Comparison of ENCODE assay signal across 1 cellular context in genomic region chr9:4662108-4662988, GRCh38.
TF ChIP-seq lines count a peak whose summit lies in the region.

Gene PLPP6 (plus strand): TSS chr9:4662294. CDS start chr9:4662376, 82 bp downstream.

TF ChIP-seq in K562, 482 proteins besides CTCF, POLR2A, EP300 and RAD21 (continued from another document and continues in another):
- TF ChIP-seq CHD7 (IDR thresholded peaks at IDR 0.05; ENCODE audit: low read depth, low read length) = no peak
- no peak for TF ChIP-seq ZBED1 (IDR thresholded peaks at IDR 0.05)
- TF ChIP-seq TAL1 (IDR thresholded peaks at IDR 0.05) = no peak
- no peak for TF ChIP-seq FOXA3 (CRISPR knock-in tag; conservative IDR thresholded peaks at IDR 0.05 in 1 of 2, IDR thresholded peaks at IDR 0.05 in 1 of 2)
- TF ChIP-seq OTX1 (CRISPR knock-in tag; IDR thresholded peaks at IDR 0.05) = 0 out of 2 replicates have a peak, but pooled peaks have one; percentile 37
- peak; percentile 70 for TF ChIP-seq GATAD2B (IDR thresholded peaks at IDR 0.05; ENCODE audit: borderline replicate concordance)
- no peak for TF ChIP-seq NFXL1 (CRISPR knock-in tag; IDR thresholded peaks at IDR 0.05)
- TF ChIP-seq SMARCE1 (IDR thresholded peaks at IDR 0.05) = no peak
- TF ChIP-seq HEY1 (CRISPR knock-in tag; IDR thresholded peaks at IDR 0.05; ENCODE audit: borderline replicate concordance) = no peak
- no peak for TF ChIP-seq KAT8 (IDR thresholded peaks at IDR 0.05; ENCODE audit: low read depth)
- no peak for TF ChIP-seq CHD2 (IDR thresholded peaks at IDR 0.05; ENCODE audit: low read depth, low read length)
- TF ChIP-seq HDGF (IDR thresholded peaks at IDR 0.05) = no peak
- no peak for TF ChIP-seq MYNN (IDR thresholded peaks at IDR 0.05)
- no peak for TF ChIP-seq MYNN (CRISPR knock-in tag; IDR thresholded peaks at IDR 0.05)
- no peak for TF ChIP-seq KLF16 (IDR thresholded peaks at IDR 0.05)
- TF ChIP-seq, protein P1, sequence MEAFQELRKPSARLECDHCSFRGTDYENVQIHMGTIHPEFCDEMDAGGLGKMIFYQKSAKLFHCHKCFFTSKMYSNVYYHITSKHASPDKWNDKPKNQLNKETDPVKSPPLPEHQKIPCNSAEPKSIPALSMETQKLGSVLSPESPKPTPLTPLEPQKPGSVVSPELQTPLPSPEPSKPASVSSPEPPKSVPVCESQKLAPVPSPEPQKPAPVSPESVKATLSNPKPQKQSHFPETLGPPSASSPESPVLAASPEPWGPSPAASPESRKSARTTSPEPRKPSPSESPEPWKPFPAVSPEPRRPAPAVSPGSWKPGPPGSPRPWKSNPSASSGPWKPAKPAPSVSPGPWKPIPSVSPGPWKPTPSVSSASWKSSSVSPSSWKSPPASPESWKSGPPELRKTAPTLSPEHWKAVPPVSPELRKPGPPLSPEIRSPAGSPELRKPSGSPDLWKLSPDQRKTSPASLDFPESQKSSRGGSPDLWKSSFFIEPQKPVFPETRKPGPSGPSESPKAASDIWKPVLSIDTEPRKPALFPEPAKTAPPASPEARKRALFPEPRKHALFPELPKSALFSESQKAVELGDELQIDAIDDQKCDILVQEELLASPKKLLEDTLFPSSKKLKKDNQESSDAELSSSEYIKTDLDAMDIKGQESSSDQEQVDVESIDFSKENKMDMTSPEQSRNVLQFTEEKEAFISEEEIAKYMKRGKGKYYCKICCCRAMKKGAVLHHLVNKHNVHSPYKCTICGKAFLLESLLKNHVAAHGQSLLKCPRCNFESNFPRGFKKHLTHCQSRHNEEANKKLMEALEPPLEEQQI (IDR thresholded peaks at IDR 0.05) = no peak
- TF ChIP-seq ILK (tag; IDR thresholded peaks at IDR 0.05; ENCODE audit: borderline replicate concordance, low read depth) = no peak
- TF ChIP-seq GATA2 (CRISPR knock-in tag; IDR thresholded peaks at IDR 0.05) = no peak
- TF ChIP-seq STAT6 (CRISPR knock-in tag; IDR thresholded peaks at IDR 0.05) = no peak
- TF ChIP-seq VEZF1 (CRISPR knock-in tag; IDR thresholded peaks at IDR 0.05) = peak; percentile 16; the same call in 1 of the 2 replicates
- TF ChIP-seq FOSL1 (tag; conservative IDR thresholded peaks at IDR 0.05) = no peak
- no peak for TF ChIP-seq RERE (CRISPR knock-in tag; IDR thresholded peaks at IDR 0.05; ENCODE audit: borderline replicate concordance)
- TF ChIP-seq, protein P2, sequence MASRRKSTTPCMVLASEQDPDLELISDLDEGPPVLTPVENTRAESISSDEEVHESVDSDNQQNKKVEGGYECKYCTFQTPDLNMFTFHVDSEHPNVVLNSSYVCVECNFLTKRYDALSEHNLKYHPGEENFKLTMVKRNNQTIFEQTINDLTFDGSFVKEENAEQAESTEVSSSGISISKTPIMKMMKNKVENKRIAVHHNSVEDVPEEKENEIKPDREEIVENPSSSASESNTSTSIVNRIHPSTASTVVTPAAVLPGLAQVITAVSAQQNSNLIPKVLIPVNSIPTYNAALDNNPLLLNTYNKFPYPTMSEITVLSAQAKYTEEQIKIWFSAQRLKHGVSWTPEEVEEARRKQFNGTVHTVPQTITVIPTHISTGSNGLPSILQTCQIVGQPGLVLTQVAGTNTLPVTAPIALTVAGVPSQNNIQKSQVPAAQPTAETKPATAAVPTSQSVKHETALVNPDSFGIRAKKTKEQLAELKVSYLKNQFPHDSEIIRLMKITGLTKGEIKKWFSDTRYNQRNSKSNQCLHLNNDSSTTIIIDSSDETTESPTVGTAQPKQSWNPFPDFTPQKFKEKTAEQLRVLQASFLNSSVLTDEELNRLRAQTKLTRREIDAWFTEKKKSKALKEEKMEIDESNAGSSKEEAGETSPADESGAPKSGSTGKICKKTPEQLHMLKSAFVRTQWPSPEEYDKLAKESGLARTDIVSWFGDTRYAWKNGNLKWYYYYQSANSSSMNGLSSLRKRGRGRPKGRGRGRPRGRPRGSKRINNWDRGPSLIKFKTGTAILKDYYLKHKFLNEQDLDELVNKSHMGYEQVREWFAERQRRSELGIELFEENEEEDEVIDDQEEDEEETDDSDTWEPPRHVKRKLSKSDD (conservative IDR thresholded peaks at IDR 0.05; ENCODE audit: low read length) = 0 out of 2 replicates have a peak, but pooled peaks have one; percentile 42
- no peak for TF ChIP-seq ZC3H4 (CRISPR knock-in tag; IDR thresholded peaks at IDR 0.05; ENCODE audit: borderline replicate concordance)
- TF ChIP-seq SMARCA5 (IDR thresholded peaks at IDR 0.05) = no peak
- TF ChIP-seq NR2C2 (CRISPR knock-in tag; IDR thresholded peaks at IDR 0.05) = no peak
- peak; percentile 29; the same call in 1 of the 2 replicates for TF ChIP-seq NR2C2 (tag; IDR thresholded peaks at IDR 0.05)
